ENCODE assay signal across 14 cellular contexts in genomic region chr10:17368708-17369272, GRCh38.
"Had no signal": no experiment of that assay in that cellular context is flagged by ENCODE, and none has a peak within 500 bp of the region (broad histone marks: within the 10 kb centered on the region; RNA-seq: fewer than 3 reads in every experiment).

No MANE protein-coding gene starts in this region.

- H3K4me1 ChIP-seq: esophagus squamous epithelium, parathyroid adenoma, transverse colon had no signal

- H3K27ac ChIP-seq: brain microvascular endothelial cell, esophagus squamous epithelium, parathyroid adenoma, skin epidermis, transverse colon had no signal

- DNase-seq: activated CD4-positive, alpha-beta T cell treated with anti-CD3 and anti-CD28 coated beads, Interleukin-2, amount 10 ng/mL, durations not matched to agents 24 days and 14 days; activated CD8-positive, alpha-beta memory T cell treated with anti-CD3 and anti-CD28 coated beads, Interleukin-2, amount 10 ng/mL, durations not matched to agents 7 days and 5 days; activated naive CD4-positive, alpha-beta T cell treated with anti-CD3 and anti-CD28 coated beads, Interleukin-2, amount 50 U/mL, for 16 hours; brain microvascular endothelial cell; esophagus squamous epithelium; foreskin fibroblast; immature natural killer cell; left colon; naive thymus-derived CD4-positive, alpha-beta T cell; T-helper 9 cell; transverse colon had no signal

- H3K27me3 ChIP-seq: brain microvascular endothelial cell, esophagus squamous epithelium, transverse colon had no signal

- H3K4me3 ChIP-seq: esophagus squamous epithelium, lung, skin epidermis, transverse colon had no signal

- H3K9me3 ChIP-seq: esophagus squamous epithelium, transverse colon had no signal

- H3K36me3 ChIP-seq: brain microvascular endothelial cell, esophagus squamous epithelium, transverse colon had no signal
